1 cellular context compared by ENCODE assay signal in the genomic region with DNA sequence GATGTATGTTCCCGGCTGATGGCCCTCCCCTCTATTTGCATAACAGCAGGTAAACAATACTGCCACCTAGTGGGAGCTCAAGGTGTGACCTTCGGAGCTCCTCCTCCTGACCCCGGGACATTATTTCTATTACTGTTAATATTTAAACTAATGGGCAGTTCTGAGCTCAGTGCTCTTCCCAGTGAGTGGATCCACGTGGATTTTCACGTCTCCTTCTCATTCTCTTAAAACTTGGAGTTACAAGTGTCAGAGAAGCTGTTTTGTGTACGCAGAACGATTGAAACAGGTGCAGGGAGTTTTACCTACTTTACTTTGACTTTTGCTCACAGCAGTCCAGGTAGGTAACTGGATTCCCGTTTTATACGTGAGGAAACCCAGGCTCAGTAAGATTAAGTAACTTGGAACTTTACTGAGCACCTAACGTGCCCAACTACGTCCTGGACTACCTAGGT.
TF ChIP-seq lines count a peak whose summit lies in the region.

No MANE protein-coding gene starts in this region.

TF ChIP-seq in GM23338, 12 proteins besides CTCF, POLR2A, EP300 and RAD21 (continued from another document):
- TF ChIP-seq, protein P1, sequence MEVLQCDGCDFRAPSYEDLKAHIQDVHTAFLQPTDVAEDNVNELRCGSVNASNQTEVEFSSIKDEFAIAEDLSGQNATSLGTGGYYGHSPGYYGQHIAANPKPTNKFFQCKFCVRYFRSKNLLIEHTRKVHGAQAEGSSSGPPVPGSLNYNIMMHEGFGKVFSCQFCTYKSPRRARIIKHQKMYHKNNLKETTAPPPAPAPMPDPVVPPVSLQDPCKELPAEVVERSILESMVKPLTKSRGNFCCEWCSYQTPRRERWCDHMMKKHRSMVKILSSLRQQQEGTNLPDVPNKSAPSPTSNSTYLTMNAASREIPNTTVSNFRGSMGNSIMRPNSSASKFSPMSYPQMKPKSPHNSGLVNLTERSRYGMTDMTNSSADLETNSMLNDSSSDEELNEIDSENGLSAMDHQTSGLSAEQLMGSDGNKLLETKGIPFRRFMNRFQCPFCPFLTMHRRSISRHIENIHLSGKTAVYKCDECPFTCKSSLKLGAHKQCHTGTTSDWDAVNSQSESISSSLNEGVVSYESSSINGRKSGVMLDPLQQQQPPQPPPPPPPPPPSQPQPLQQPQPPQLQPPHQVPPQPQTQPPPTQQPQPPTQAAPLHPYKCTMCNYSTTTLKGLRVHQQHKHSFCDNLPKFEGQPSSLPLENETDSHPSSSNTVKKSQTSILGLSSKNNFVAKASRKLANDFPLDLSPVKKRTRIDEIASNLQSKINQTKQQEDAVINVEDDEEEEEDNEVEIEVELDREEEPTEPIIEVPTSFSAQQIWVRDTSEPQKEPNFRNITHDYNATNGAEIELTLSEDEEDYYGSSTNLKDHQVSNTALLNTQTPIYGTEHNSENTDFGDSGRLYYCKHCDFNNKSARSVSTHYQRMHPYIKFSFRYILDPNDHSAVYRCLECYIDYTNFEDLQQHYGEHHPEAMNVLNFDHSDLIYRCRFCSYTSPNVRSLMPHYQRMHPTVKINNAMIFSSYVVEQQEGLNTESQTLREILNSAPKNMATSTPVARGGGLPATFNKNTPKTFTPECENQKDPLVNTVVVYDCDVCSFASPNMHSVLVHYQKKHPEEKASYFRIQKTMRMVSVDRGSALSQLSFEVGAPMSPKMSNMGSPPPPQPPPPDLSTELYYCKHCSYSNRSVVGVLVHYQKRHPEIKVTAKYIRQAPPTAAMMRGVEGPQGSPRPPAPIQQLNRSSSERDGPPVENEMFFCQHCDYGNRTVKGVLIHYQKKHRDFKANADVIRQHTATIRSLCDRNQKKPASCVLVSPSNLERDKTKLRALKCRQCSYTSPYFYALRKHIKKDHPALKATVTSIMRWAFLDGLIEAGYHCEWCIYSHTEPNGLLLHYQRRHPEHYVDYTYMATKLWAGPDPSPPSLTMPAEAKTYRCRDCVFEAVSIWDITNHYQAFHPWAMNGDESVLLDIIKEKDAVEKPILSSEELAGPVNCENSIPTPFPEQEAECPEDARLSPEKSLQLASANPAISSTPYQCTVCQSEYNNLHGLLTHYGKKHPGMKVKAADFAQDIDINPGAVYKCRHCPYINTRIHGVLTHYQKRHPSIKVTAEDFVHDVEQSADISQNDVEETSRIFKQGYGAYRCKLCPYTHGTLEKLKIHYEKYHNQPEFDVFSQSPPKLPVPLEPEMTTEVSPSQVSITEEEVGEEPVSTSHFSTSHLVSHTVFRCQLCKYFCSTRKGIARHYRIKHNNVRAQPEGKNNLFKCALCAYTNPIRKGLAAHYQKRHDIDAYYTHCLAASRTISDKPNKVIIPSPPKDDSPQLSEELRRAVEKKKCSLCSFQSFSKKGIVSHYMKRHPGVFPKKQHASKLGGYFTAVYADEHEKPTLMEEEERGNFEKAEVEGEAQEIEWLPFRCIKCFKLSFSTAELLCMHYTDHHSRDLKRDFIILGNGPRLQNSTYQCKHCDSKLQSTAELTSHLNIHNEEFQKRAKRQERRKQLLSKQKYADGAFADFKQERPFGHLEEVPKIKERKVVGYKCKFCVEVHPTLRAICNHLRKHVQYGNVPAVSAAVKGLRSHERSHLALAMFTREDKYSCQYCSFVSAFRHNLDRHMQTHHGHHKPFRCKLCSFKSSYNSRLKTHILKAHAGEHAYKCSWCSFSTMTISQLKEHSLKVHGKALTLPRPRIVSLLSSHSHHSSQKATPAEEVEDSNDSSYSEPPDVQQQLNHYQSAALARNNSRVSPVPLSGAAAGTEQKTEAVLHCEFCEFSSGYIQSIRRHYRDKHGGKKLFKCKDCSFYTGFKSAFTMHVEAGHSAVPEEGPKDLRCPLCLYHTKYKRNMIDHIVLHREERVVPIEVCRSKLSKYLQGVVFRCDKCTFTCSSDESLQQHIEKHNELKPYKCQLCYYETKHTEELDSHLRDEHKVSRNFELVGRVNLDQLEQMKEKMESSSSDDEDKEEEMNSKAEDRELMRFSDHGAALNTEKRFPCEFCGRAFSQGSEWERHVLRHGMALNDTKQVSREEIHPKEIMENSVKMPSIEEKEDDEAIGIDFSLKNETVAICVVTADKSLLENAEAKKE (CRISPR knock-in tag; IDR thresholded peaks at IDR 0.05), result no peak
- TF ChIP-seq ZNF331 (CRISPR knock-in tag; IDR thresholded peaks at IDR 0.05; ENCODE audit: low read depth) (no peak), NANOG (IDR thresholded peaks at IDR 0.05; ENCODE audit: borderline replicate concordance) (no peak), CREB1 (CRISPR knock-in tag; IDR thresholded peaks at IDR 0.05; ENCODE audit: low read depth) (no peak), STAT1 (IDR thresholded peaks at IDR 0.05; ENCODE audit: unreplicated experiment) (no peak), ZNF114 (CRISPR knock-in tag; IDR thresholded peaks at IDR 0.05) (no peak), ETS1 (IDR thresholded peaks at IDR 0.05) (no peak), EZH2phosphoT487 (IDR thresholded peaks at IDR 0.05; ENCODE audit: unreplicated experiment) (no peak)
